In genomic region chr7:47095906-47096305, GRCh38 we compare ENCODE assay signal across 17 cellular contexts.
"Had no signal": no experiment of that assay in that cellular context is flagged by ENCODE, and none has a peak within 500 bp of the region (broad histone marks: within the 10 kb centered on the region; RNA-seq: fewer than 3 reads in every experiment).

No MANE protein-coding gene starts in this region.

- H3K4me3 ChIP-seq: body of pancreas, heart right ventricle, neural progenitor cell, psoas muscle, stomach, upper lobe of left lung had no signal

- H3K4me1 ChIP-seq: body of pancreas, neural progenitor cell, psoas muscle, stomach, upper lobe of left lung had no signal

- ATAC-seq: activated CD8-positive, alpha-beta T cell treated with anti-CD3 and anti-CD28 coated beads, Interleukin-2, amount 10 ng/mL, durations not matched to agents 7 days and 5 days; body of pancreas; effector memory CD8-positive, alpha-beta T cell; heart right ventricle; left cardiac atrium; naive thymus-derived CD4-positive, alpha-beta T cell; psoas muscle; right cardiac atrium had no signal

- H3K36me3 ChIP-seq: heart right ventricle, neural progenitor cell, stomach, upper lobe of left lung had no signal

- H3K9ac ChIP-seq: neural progenitor cell had no signal

- H2AFZ ChIP-seq: neural progenitor cell had no signal

- DNase-seq: activated CD4-positive, alpha-beta T cell treated with anti-CD3 and anti-CD28 coated beads, Interleukin-2, amount 10 ng/mL, durations not matched to agents 24 days and 14 days; activated CD8-positive, alpha-beta T cell treated with anti-CD3 and anti-CD28 coated beads, Interleukin-2, amount 10 ng/mL, durations not matched to agents 7 days and 5 days; activated naive CD4-positive, alpha-beta T cell treated with anti-CD3 and anti-CD28 coated beads for 36 hours; activated T-cell treated with anti-CD3 and anti-CD28 coated beads, Interleukin-2, amount 50 U/mL, for 24 hours; body of pancreas; effector memory CD8-positive, alpha-beta T cell; heart right ventricle; left cardiac atrium; naive thymus-derived CD4-positive, alpha-beta T cell; psoas muscle; right cardiac atrium; small intestine; stimulated activated CD4-positive, alpha-beta T cell treated with anti-CD3 and anti-CD28 coated beads, Interleukin-15, amount 100 ng/mL, for 24 hours; stimulated activated CD4-positive, alpha-beta T cell treated with anti-CD3 and anti-CD28 coated beads, Interleukin-2, amount 100 ng/mL, for 48 hours; stomach; upper lobe of left lung had no signal

- H3K9me3 ChIP-seq: body of pancreas, heart right ventricle, psoas muscle, stomach, upper lobe of left lung had no signal

- H3K4me2 ChIP-seq: neural progenitor cell had no signal

- H3K27me3 ChIP-seq: body of pancreas, heart right ventricle, neural progenitor cell, stomach, upper lobe of left lung had no signal

- H3K27ac ChIP-seq: body of pancreas, heart right ventricle, neural progenitor cell, psoas muscle, stomach, upper lobe of left lung had no signal
